Comparison of ENCODE assay signal across 1 cellular context in the genomic region with DNA sequence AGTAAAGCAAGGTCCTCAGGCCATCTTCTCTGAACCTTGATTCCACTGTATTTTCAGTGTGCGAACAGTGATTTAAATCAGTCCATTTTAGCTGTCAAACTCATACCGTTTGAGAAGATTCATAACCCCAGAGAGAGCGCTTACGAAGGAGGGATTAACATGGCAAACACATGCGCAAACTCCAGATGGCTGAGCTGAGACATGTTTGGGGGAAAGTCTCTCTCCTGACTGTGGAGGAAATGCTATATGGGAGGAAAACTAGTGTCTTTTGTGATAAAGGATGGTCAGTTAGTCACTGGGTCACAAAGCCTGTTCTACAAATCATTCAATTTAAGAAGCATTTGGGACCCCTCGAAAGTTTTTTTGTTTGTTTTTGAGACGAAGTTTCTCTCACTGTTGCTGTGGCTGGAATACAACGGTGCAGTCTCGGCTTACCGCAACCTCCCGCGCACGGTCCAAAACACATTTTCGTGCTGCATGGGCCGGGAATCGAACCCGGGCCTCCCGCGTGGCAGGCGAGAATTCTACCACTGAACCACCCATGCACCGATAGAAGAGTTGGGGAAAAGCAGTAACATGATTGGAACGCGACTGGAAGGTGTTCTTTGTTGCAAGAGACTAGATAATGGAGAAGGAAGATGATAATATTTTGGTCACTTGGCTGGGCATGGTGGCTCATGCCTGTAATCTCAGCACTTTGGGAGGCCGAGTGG.
TF ChIP-seq lines count a peak whose summit lies in the region.

No MANE protein-coding gene starts in this region.

TF ChIP-seq in HEK293, 187 proteins besides CTCF, POLR2A, EP300 and RAD21 (continued from another document and continues in another):
- TF ChIP-seq ZSCAN30 (tag by site-specific recombination; IDR thresholded peaks at IDR 0.05) (peak; percentile 87), ZNF473 (tag by site-specific recombination; IDR thresholded peaks at IDR 0.05) (no peak), ZNF48 (tag by site-specific recombination; IDR thresholded peaks at IDR 0.05) (no peak), HOXA7 (CRISPR knock-in tag; IDR thresholded peaks at IDR 0.05; ENCODE audit: borderline replicate concordance) (no peak), SP3 (tag by site-specific recombination; IDR thresholded peaks at IDR 0.05) (no peak; the same call in 1 of the 2 replicates), ZFP41 (tag by site-specific recombination; IDR thresholded peaks at IDR 0.05; ENCODE audit: borderline replicate concordance) (no peak), ZNF138 (tag by site-specific recombination; IDR thresholded peaks at IDR 0.05; ENCODE audit: borderline replicate concordance) (0 out of 2 replicates have a peak, but pooled peaks have one; percentile 9), ZNF654 (tag by site-specific recombination; IDR thresholded peaks at IDR 0.05; ENCODE audit: low read depth) (no peak), SP2 (tag by site-specific recombination; IDR thresholded peaks at IDR 0.05) (peak; percentile 44), ZNF350 (tag by site-specific recombination; IDR thresholded peaks at IDR 0.05) (no peak), ZNF324 (tag by site-specific recombination; IDR thresholded peaks at IDR 0.05) (peak; percentile 96), KLF7 (tag by site-specific recombination; IDR thresholded peaks at IDR 0.05; ENCODE audit: borderline replicate concordance) (no peak), GLI4 (tag by site-specific recombination; IDR thresholded peaks at IDR 0.05) (no peak), ZNF600 (tag by site-specific recombination; IDR thresholded peaks at IDR 0.05) (no peak), SCRT1 (tag by site-specific recombination; IDR thresholded peaks at IDR 0.05; ENCODE audit: borderline replicate concordance) (peak; percentile 56; the same call in 1 of the 2 replicates), OVOL3 (tag by site-specific recombination; IDR thresholded peaks at IDR 0.05) (no peak), BCL11A (tag by site-specific recombination; IDR thresholded peaks at IDR 0.05; ENCODE audit: low read depth) (peak; percentile 89; the same call in 1 of the 2 replicates), TRIM28 (IDR thresholded peaks at IDR 0.05; ENCODE audit: borderline replicate concordance, low read length) (peak; percentile 97), ZIC2 (tag by site-specific recombination; IDR thresholded peaks at IDR 0.05) (0 out of 2 replicates have a peak, but pooled peaks have one; percentile 6), ZNF629 (tag by site-specific recombination; IDR thresholded peaks at IDR 0.05) (peak; percentile 47), ZNF391 (tag by site-specific recombination; IDR thresholded peaks at IDR 0.05; ENCODE audit: borderline replicate concordance, low read depth) (peak; percentile 83; the same call in 1 of the 2 replicates), ZNF670 (tag by site-specific recombination; IDR thresholded peaks at IDR 0.05; ENCODE audit: low read depth) (no peak), ZBTB21 (tag by site-specific recombination; IDR thresholded peaks at IDR 0.05) (peak; percentile 36; the same call in 1 of the 2 replicates), ZNF624 (tag by site-specific recombination; IDR thresholded peaks at IDR 0.05) (no peak), ZNF366 (tag by site-specific recombination; conservative IDR thresholded peaks at IDR 0.05) (peak; percentile 98), ZNF621 (tag by site-specific recombination; IDR thresholded peaks at IDR 0.05) (no peak), ZNF24 (tag by site-specific recombination; IDR thresholded peaks at IDR 0.05) (peak; percentile 56; the same call in 1 of the 2 replicates), ZNF521 (tag by site-specific recombination; IDR thresholded peaks at IDR 0.05) (no peak)
- TF ChIP-seq, protein P1, sequence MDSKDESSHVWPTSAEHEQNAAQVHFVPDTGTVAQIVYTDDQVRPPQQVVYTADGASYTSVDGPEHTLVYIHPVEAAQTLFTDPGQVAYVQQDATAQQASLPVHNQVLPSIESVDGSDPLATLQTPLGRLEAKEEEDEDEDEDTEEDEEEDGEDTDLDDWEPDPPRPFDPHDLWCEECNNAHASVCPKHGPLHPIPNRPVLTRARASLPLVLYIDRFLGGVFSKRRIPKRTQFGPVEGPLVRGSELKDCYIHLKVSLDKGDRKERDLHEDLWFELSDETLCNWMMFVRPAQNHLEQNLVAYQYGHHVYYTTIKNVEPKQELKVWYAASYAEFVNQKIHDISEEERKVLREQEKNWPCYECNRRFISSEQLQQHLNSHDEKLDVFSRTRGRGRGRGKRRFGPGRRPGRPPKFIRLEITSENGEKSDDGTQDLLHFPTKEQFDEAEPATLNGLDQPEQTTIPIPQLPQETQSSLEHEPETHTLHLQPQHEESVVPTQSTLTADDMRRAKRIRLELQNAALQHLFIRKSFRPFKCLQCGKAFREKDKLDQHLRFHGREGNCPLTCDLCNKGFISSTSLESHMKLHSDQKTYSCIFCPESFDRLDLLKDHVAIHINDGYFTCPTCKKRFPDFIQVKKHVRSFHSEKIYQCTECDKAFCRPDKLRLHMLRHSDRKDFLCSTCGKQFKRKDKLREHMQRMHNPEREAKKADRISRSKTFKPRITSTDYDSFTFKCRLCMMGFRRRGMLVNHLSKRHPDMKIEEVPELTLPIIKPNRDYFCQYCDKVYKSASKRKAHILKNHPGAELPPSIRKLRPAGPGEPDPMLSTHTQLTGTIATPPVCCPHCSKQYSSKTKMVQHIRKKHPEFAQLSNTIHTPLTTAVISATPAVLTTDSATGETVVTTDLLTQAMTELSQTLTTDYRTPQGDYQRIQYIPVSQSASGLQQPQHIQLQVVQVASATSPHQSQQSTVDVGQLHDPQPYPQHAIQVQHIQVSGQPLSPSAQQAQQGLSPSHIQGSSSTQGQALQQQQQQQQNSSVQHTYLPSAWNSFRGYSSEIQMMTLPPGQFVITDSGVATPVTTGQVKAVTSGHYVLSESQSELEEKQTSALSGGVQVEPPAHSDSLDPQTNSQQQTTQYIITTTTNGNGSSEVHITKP (tag by site-specific recombination; IDR thresholded peaks at IDR 0.05), result no peak; the same call in 1 of the 2 replicates
- TF ChIP-seq, protein P2, sequence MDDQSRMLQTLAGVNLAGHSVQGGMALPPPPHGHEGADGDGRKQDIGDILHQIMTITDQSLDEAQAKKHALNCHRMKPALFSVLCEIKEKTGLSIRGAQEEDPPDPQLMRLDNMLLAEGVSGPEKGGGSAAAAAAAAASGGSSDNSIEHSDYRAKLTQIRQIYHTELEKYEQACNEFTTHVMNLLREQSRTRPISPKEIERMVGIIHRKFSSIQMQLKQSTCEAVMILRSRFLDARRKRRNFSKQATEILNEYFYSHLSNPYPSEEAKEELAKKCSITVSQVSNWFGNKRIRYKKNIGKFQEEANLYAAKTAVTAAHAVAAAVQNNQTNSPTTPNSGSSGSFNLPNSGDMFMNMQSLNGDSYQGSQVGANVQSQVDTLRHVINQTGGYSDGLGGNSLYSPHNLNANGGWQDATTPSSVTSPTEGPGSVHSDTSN (CRISPR knock-in tag; IDR thresholded peaks at IDR 0.05), result no peak
- TF ChIP-seq, protein P3, sequence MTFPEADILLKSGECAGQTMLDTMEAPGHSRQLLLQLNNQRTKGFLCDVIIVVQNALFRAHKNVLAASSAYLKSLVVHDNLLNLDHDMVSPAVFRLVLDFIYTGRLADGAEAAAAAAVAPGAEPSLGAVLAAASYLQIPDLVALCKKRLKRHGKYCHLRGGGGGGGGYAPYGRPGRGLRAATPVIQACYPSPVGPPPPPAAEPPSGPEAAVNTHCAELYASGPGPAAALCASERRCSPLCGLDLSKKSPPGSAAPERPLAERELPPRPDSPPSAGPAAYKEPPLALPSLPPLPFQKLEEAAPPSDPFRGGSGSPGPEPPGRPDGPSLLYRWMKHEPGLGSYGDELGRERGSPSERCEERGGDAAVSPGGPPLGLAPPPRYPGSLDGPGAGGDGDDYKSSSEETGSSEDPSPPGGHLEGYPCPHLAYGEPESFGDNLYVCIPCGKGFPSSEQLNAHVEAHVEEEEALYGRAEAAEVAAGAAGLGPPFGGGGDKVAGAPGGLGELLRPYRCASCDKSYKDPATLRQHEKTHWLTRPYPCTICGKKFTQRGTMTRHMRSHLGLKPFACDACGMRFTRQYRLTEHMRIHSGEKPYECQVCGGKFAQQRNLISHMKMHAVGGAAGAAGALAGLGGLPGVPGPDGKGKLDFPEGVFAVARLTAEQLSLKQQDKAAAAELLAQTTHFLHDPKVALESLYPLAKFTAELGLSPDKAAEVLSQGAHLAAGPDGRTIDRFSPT (tag by site-specific recombination; IDR thresholded peaks at IDR 0.05), result no peak; the same call in 1 of the 2 replicates
- TF ChIP-seq, protein P4, sequence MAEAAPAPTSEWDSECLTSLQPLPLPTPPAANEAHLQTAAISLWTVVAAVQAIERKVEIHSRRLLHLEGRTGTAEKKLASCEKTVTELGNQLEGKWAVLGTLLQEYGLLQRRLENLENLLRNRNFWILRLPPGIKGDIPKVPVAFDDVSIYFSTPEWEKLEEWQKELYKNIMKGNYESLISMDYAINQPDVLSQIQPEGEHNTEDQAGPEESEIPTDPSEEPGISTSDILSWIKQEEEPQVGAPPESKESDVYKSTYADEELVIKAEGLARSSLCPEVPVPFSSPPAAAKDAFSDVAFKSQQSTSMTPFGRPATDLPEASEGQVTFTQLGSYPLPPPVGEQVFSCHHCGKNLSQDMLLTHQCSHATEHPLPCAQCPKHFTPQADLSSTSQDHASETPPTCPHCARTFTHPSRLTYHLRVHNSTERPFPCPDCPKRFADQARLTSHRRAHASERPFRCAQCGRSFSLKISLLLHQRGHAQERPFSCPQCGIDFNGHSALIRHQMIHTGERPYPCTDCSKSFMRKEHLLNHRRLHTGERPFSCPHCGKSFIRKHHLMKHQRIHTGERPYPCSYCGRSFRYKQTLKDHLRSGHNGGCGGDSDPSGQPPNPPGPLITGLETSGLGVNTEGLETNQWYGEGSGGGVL (tag by site-specific recombination; IDR thresholded peaks at IDR 0.05), result no peak
- TF ChIP-seq, protein P5, sequence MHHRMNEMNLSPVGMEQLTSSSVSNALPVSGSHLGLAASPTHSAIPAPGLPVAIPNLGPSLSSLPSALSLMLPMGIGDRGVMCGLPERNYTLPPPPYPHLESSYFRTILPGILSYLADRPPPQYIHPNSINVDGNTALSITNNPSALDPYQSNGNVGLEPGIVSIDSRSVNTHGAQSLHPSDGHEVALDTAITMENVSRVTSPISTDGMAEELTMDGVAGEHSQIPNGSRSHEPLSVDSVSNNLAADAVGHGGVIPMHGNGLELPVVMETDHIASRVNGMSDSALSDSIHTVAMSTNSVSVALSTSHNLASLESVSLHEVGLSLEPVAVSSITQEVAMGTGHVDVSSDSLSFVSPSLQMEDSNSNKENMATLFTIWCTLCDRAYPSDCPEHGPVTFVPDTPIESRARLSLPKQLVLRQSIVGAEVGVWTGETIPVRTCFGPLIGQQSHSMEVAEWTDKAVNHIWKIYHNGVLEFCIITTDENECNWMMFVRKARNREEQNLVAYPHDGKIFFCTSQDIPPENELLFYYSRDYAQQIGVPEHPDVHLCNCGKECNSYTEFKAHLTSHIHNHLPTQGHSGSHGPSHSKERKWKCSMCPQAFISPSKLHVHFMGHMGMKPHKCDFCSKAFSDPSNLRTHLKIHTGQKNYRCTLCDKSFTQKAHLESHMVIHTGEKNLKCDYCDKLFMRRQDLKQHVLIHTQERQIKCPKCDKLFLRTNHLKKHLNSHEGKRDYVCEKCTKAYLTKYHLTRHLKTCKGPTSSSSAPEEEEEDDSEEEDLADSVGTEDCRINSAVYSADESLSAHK (tag by site-specific recombination; IDR thresholded peaks at IDR 0.05), result peak; percentile 70; the same call in 1 of the 2 replicates
- TF ChIP-seq, protein P6, sequence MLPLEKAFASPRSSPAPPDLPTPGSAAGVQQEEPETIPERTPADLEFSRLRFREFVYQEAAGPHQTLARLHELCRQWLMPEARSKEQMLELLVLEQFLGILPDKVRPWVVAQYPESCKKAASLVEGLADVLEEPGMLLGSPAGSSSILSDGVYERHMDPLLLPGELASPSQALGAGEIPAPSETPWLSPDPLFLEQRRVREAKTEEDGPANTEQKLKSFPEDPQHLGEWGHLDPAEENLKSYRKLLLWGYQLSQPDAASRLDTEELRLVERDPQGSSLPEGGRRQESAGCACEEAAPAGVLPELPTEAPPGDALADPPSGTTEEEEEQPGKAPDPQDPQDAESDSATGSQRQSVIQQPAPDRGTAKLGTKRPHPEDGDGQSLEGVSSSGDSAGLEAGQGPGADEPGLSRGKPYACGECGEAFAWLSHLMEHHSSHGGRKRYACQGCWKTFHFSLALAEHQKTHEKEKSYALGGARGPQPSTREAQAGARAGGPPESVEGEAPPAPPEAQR (tag by site-specific recombination; IDR thresholded peaks at IDR 0.05), result no peak
- TF ChIP-seq, protein P7, sequence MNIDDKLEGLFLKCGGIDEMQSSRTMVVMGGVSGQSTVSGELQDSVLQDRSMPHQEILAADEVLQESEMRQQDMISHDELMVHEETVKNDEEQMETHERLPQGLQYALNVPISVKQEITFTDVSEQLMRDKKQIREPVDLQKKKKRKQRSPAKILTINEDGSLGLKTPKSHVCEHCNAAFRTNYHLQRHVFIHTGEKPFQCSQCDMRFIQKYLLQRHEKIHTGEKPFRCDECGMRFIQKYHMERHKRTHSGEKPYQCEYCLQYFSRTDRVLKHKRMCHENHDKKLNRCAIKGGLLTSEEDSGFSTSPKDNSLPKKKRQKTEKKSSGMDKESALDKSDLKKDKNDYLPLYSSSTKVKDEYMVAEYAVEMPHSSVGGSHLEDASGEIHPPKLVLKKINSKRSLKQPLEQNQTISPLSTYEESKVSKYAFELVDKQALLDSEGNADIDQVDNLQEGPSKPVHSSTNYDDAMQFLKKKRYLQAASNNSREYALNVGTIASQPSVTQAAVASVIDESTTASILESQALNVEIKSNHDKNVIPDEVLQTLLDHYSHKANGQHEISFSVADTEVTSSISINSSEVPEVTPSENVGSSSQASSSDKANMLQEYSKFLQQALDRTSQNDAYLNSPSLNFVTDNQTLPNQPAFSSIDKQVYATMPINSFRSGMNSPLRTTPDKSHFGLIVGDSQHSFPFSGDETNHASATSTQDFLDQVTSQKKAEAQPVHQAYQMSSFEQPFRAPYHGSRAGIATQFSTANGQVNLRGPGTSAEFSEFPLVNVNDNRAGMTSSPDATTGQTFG (tag by site-specific recombination; IDR thresholded peaks at IDR 0.05; ENCODE audit: borderline replicate concordance), result 0 out of 2 replicates have a peak, but pooled peaks have one; percentile 39
- TF ChIP-seq, protein P8, sequence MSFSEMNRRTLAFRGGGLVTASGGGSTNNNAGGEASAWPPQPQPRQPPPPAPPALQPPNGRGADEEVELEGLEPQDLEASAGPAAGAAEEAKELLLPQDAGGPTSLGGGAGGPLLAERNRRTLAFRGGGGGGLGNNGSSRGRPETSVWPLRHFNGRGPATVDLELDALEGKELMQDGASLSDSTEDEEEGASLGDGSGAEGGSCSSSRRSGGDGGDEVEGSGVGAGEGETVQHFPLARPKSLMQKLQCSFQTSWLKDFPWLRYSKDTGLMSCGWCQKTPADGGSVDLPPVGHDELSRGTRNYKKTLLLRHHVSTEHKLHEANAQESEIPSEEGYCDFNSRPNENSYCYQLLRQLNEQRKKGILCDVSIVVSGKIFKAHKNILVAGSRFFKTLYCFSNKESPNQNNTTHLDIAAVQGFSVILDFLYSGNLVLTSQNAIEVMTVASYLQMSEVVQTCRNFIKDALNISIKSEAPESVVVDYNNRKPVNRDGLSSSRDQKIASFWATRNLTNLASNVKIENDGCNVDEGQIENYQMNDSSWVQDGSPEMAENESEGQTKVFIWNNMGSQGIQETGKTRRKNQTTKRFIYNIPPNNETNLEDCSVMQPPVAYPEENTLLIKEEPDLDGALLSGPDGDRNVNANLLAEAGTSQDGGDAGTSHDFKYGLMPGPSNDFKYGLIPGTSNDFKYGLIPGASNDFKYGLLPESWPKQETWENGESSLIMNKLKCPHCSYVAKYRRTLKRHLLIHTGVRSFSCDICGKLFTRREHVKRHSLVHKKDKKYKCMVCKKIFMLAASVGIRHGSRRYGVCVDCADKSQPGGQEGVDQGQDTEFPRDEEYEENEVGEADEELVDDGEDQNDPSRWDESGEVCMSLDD (tag by site-specific recombination; IDR thresholded peaks at IDR 0.05), result peak; percentile 55; the same call in 1 of the 2 replicates
